In genomic region chr4:161680146-161680545, GRCh38 we compare ENCODE assay signal across 27 cellular contexts.
"Had no signal": no experiment of that assay in that cellular context is flagged by ENCODE, and none has a peak within 500 bp of the region (broad histone marks: within the 10 kb centered on the region; RNA-seq: fewer than 3 reads in every experiment).

No MANE protein-coding gene starts in this region.

- H3K4me1 Mint-ChIP-seq: endodermal cell; immature natural killer cell; memory B cell; neural crest cell; stimulated activated naive CD8-positive, alpha-beta T cell treated with anti-CD3 and anti-CD28 coated beads, Interleukin-15, amount 100 ng/mL, for 72 hours had no signal

- H3K9me3 ChIP-seq: esophagus muscularis mucosa, neutrophil, pancreas, right atrium auricular region, suprapubic skin, transverse colon, upper lobe of right lung, uterus had no signal

- H3K4me2 ChIP-seq: smooth muscle cell had no signal

- H3K36me3 ChIP-seq: esophagus muscularis mucosa, neutrophil, pancreas, right atrium auricular region, suprapubic skin, transverse colon, upper lobe of right lung, uterus had no signal

- FAIRE-seq: keratinocyte had no signal

- H3K36me3 Mint-ChIP-seq: immature natural killer cell; memory B cell; natural killer cell treated with Interleukin-12 subunit alpha and Interleukin-12 subunit beta and Interleukin-15 and Interleukin-18, amount 100 ng/mL, for 72 hours had no signal

- H3K4me3 Mint-ChIP-seq: endodermal cell; immature natural killer cell; memory B cell; natural killer cell treated with Interleukin-12 subunit alpha and Interleukin-12 subunit beta and Interleukin-15 and Interleukin-18, amount 100 ng/mL, for 72 hours; neural crest cell; stimulated activated naive CD8-positive, alpha-beta T cell treated with anti-CD3 and anti-CD28 coated beads, Interleukin-15, amount 100 ng/mL, for 72 hours had no signal

- H3K4me1 ChIP-seq: esophagus muscularis mucosa, pancreas, right atrium auricular region, suprapubic skin, transverse colon, upper lobe of right lung, uterus had no signal

- DNase-seq: effector CD8-positive, alpha-beta T cell; endodermal cell; hypothalamus; immature natural killer cell; pancreas; stimulated activated CD4-positive, alpha-beta T cell treated with anti-CD3 and anti-CD28 coated beads, Interleukin-12 subunit alpha, Interleukin-12 subunit beta, amount 100 ng/mL, for 4 hours; stimulated activated CD4-positive, alpha-beta T cell treated with anti-CD3 and anti-CD28 coated beads, Interleukin-1b, Interleukin-23, amount 100 ng/mL, for 48 hours; stimulated activated CD4-positive, alpha-beta T cell treated with anti-CD3 and anti-CD28 coated beads, Interleukin-4, amount 100 ng/mL, for 1 hour; stimulated activated CD8-positive, alpha-beta memory T cell treated with anti-CD3 and anti-CD28 coated beads, Interleukin-4, amount 100 ng/mL, for 48 hours; stimulated activated naive CD4-positive, alpha-beta T cell; stimulated activated naive CD8-positive, alpha-beta T cell treated with anti-CD3 and anti-CD28 coated beads, Interleukin-15, amount 100 ng/mL, for 72 hours; transverse colon; upper lobe of right lung; uterus had no signal

- H3K27ac ChIP-seq: esophagus muscularis mucosa, neutrophil, pancreas, right atrium auricular region, suprapubic skin, transverse colon, upper lobe of right lung, uterus had no signal

- H3K9me3 Mint-ChIP-seq: endodermal cell; stimulated activated naive CD8-positive, alpha-beta T cell treated with anti-CD3 and anti-CD28 coated beads, Interleukin-15, amount 100 ng/mL, for 72 hours had no signal

- H3K4me3 ChIP-seq: esophagus muscularis mucosa, lung, pancreas, right atrium auricular region, smooth muscle cell, suprapubic skin, transverse colon, upper lobe of right lung, uterus had no signal

- H3K27me3 ChIP-seq: esophagus muscularis mucosa, neutrophil, pancreas, right atrium auricular region, suprapubic skin, transverse colon, upper lobe of right lung, uterus had no signal

- H3K27ac Mint-ChIP-seq: endodermal cell; immature natural killer cell; memory B cell; natural killer cell treated with Interleukin-12 subunit alpha and Interleukin-12 subunit beta and Interleukin-15 and Interleukin-18, amount 100 ng/mL, for 72 hours; progenitor cell of endocrine pancreas; stimulated activated naive CD8-positive, alpha-beta T cell treated with anti-CD3 and anti-CD28 coated beads, Interleukin-15, amount 100 ng/mL, for 72 hours had no signal

- H3K27me3 Mint-ChIP-seq: memory B cell; natural killer cell treated with Interleukin-12 subunit alpha and Interleukin-12 subunit beta and Interleukin-15 and Interleukin-18, amount 100 ng/mL, for 72 hours; progenitor cell of endocrine pancreas; stimulated activated naive CD8-positive, alpha-beta T cell treated with anti-CD3 and anti-CD28 coated beads, Interleukin-15, amount 100 ng/mL, for 72 hours had no signal

- ATAC-seq: left lobe of liver; natural killer cell treated with Interleukin-12 subunit alpha and Interleukin-12 subunit beta and Interleukin-15 and Interleukin-18, amount 100 ng/mL, for 72 hours; pancreas; sciatic nerve; stimulated activated naive CD8-positive, alpha-beta T cell treated with anti-CD3 and anti-CD28 coated beads, Interleukin-15, amount 100 ng/mL, for 72 hours; upper lobe of right lung had no signal
